Comparison of ENCODE assay signal across 21 cellular contexts in genomic region chr6:169829786-169830185, GRCh38.
"Had no signal": no experiment of that assay in that cellular context is flagged by ENCODE, and none has a peak within 500 bp of the region (broad histone marks: within the 10 kb centered on the region; RNA-seq: fewer than 3 reads in every experiment).

No MANE protein-coding gene starts in this region.

- H3K4me1 ChIP-seq: gastrocnemius medialis had no signal

- DNase-seq: activated CD4-positive, alpha-beta T cell treated with anti-CD3 and anti-CD28 coated beads for 4 hours; activated CD8-positive, alpha-beta T cell treated with anti-CD3 and anti-CD28 coated beads, Interleukin-2, amount 10 ng/mL, durations not matched to agents 7 days and 5 days; activated naive CD4-positive, alpha-beta T cell treated with Interleukin-2 at 50 U/mL for 16 hours; activated naive CD8-positive, alpha-beta T cell treated with anti-CD3 and anti-CD28 coated beads, Interleukin-2, amount 50 U/mL, for 24 hours; activated T-cell treated with anti-CD3 and anti-CD28 coated beads for 4 hours; effector memory CD4-positive, alpha-beta T cell; gastrocnemius medialis; heart left ventricle; left colon; lower lobe of right lung; nephron progenitor cell; stimulated activated CD4-positive, alpha-beta T cell treated with anti-CD3 and anti-CD28 coated beads, Interleukin-12 subunit alpha, Interleukin-12 subunit beta, amount 100 ng/mL, for 4 hours; stimulated activated naive B cell treated with anti-CD40 and anti-IgM and Interleukin-4, amounts not matched to agents 10 μg/mL and 1 μg/mL and 100 μg/mL, for 72 hours; substantia nigra; T-helper 2 cell; trophoblast cell had no signal

- H3K36me3 Mint-ChIP-seq: mesothelial cell of epicardium had no signal

- H3K9me3 Mint-ChIP-seq: activated T-helper 17 cell treated with anti-CD3 and anti-CD28 coated beads, Interleukin-2, amount 50 U/mL, for 72 hours had no signal

- H3K4me3 ChIP-seq: gastrocnemius medialis, heart left ventricle, lower lobe of right lung, ovary had no signal

- ATAC-seq: activated CD8-positive, alpha-beta T cell treated with anti-CD3 and anti-CD28 coated beads, Interleukin-2, amount 10 ng/mL, durations not matched to agents 7 days and 5 days; activated naive CD8-positive, alpha-beta T cell treated with anti-CD3 and anti-CD28 coated beads, Interleukin-2, amount 50 U/mL, for 24 hours; activated T-helper 17 cell treated with anti-CD3 and anti-CD28 coated beads, Interleukin-2, amount 50 U/mL, for 72 hours; gastrocnemius medialis; heart left ventricle; left colon; lower lobe of right lung; stimulated activated naive B cell treated with anti-CD40 and anti-IgM and Interleukin-4, amounts not matched to agents 10 μg/mL and 1 μg/mL and 100 μg/mL, for 72 hours; WTC11 had no signal

- H3K4me1 Mint-ChIP-seq: activated T-helper 17 cell treated with anti-CD3 and anti-CD28 coated beads, Interleukin-2, amount 50 U/mL, for 72 hours had no signal

- H3K9me3 ChIP-seq: gastrocnemius medialis, lower lobe of right lung, ovary had no signal

- H3K36me3 ChIP-seq: gastrocnemius medialis, heart left ventricle, lower lobe of right lung, ovary had no signal

- H3K27me3 ChIP-seq: ovary had no signal

- H3K27ac Mint-ChIP-seq: activated CD8-positive, alpha-beta T cell treated with anti-CD3 and anti-CD28 coated beads, Interleukin-2, amount 10 ng/mL, durations not matched to agents 7 days and 5 days; activated naive CD8-positive, alpha-beta T cell treated with anti-CD3 and anti-CD28 coated beads, Interleukin-2, amount 50 U/mL, for 24 hours; activated T-helper 17 cell treated with anti-CD3 and anti-CD28 coated beads, Interleukin-2, amount 50 U/mL, for 72 hours; mesothelial cell of epicardium; nephron progenitor cell; stimulated activated naive B cell treated with anti-CD40 and anti-IgM and Interleukin-4, amounts not matched to agents 10 μg/mL and 1 μg/mL and 100 μg/mL, for 72 hours; WTC11 had no signal

- H3K4me3 Mint-ChIP-seq: activated CD8-positive, alpha-beta T cell treated with anti-CD3 and anti-CD28 coated beads, Interleukin-2, amount 10 ng/mL, durations not matched to agents 7 days and 5 days; activated naive CD8-positive, alpha-beta T cell treated with anti-CD3 and anti-CD28 coated beads, Interleukin-2, amount 50 U/mL, for 24 hours; activated T-helper 17 cell treated with anti-CD3 and anti-CD28 coated beads, Interleukin-2, amount 50 U/mL, for 72 hours; mesothelial cell of epicardium; nephron progenitor cell; stimulated activated naive B cell treated with anti-CD40 and anti-IgM and Interleukin-4, amounts not matched to agents 10 μg/mL and 1 μg/mL and 100 μg/mL, for 72 hours; WTC11 had no signal

- H3K27ac ChIP-seq: epithelial cell of prostate, gastrocnemius medialis, heart left ventricle, lower lobe of right lung, ovary had no signal
